Comparison of ENCODE assay signal across 13 cellular contexts in the genomic region with DNA sequence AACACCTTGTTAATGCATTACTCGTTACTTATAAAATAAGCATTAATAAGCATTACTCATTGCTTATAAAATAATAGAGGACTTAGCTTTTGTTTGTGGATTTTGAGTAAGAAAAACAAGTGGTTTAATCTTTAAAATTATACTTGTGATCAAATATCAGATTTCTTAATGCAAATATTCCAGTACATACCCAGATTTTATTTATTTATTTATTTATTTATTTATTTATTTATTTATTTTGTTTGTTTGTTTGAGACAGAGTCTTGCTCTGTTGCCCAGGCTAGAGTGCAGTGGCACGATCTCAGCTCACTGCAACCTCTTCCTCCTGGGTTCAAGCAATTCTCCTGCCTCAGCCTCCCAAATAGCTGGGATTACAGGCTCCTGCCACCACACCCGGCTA. TPM values are rescaled to one million over a fixed set of nuclear protein-coding genes. Genes with fewer than 3 reads are reported as not detected.
"Had no signal": no experiment of that assay in that cellular context is flagged by ENCODE, and none has a peak within 500 bp of the region (broad histone marks: within the 10 kb centered on the region; RNA-seq: fewer than 3 reads in every experiment).

No MANE protein-coding gene starts in this region.

RNA-seq across cellular contexts. Expression of a gene that starts 3.4 kb away (rescaled TPM):
- total RNA-seq: activated B cell treated with CpG ODN at 0.5 μM for 24 hours; activated CD4-positive, alpha-beta memory T cell treated with anti-CD3 and anti-CD28 coated beads for 36 hours; activated CD4-positive, alpha-beta memory T cell treated with anti-CD3 and anti-CD28 coated beads, Interleukin-2, amount 10 ng/mL, durations not matched to agents 7 days and 5 days; activated CD4-positive, alpha-beta T cell treated with anti-CD3 and anti-CD28 coated beads for 36 hours; activated CD4-positive, alpha-beta T cell treated with anti-CD3 and anti-CD28 coated beads, Interleukin-2, amount 10 ng/mL, durations not matched to agents 24 days and 14 days; activated CD4-positive, alpha-beta T cell treated with anti-CD3 and anti-CD28 coated beads, Interleukin-2, amount 10 ng/mL, durations not matched to agents 7 days and 5 days; activated CD8-positive, alpha-beta memory T cell treated with anti-CD3 and anti-CD28 coated beads for 36 hours; activated CD8-positive, alpha-beta memory T cell treated with anti-CD3 and anti-CD28 coated beads, Interleukin-2, amount 10 ng/mL, durations not matched to agents 7 days and 5 days; activated CD8-positive, alpha-beta T cell treated with anti-CD3 and anti-CD28 coated beads for 36 hours; activated CD8-positive, alpha-beta T cell treated with anti-CD3 and anti-CD28 coated beads, Interleukin-2, amount 10 ng/mL, durations not matched to agents 7 days and 5 days; T-helper 1 cell treated with Interleukin-12 subunit alpha and Interleukin-12 subunit beta and Interleukin-4 antibody, amounts not matched to agents 30 ng/mL and 1 ng/mL, for 36 hours; T-helper 17 cell; T-helper 2 cell treated with Interferon-gamma antibody and Interleukin-4, amounts not matched to agents 100 ng/mL and 5 ng/mL, for 36 hours had no signal
